1 cellular context compared by ENCODE assay signal in the genomic region with DNA sequence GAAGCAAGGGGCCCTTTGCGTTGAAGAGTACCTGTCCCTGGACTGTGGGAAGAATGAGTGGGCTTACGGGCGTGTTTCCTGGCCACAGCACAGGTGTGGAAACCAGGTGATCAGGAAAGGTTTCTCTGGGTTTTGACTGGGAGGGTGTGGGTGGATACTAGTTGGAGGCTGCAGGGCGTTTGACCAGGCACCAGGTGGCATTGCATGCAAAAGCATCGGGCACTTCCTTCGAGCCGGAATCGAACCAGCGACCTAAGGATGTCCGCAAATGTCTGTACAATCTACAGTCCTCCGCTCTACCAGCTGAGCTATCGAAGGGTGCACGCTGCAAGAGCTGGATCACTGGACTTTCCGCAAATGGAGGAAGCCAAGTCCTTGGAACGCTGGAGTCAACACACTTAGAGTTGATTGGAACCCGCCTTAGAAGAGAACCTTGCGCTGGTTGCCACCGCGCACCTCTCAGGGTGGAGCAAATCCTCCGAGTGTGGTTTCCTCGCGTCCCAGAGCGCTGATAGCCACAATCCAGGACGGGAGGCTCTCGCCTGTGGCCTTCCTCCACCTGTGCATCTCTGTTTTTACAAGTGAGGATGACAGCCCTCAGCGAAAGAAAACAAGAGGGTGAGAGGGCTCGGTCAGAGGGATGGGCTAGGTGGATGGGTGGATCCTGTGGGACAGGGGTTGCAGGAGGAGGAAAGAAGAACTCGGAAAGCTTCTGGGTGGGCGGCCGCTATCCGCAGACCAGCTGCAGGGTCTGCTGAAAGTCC.
TF ChIP-seq lines count a peak whose summit lies in the region.

No MANE protein-coding gene starts in this region.

TF ChIP-seq in K562, 482 proteins besides CTCF, POLR2A, EP300 and RAD21 (continues in another document):
- TF ChIP-seq HDAC3 (IDR thresholded peaks at IDR 0.05; ENCODE audit: borderline replicate concordance, partially characterized antibody) (peak; percentile 78), MCM5 (IDR thresholded peaks at IDR 0.05; ENCODE audit: low read depth) (no peak), MYC (IDR thresholded peaks at IDR 0.05; ENCODE audit: low read depth, low read length) (peak; percentile 53; the same call in 1 of the 2 replicates), MYC (CRISPR knock-in tag; IDR thresholded peaks at IDR 0.05; ENCODE audit: borderline replicate concordance, low read depth) (no peak), XRCC5 (IDR thresholded peaks at IDR 0.05; ENCODE audit: low read depth, low read length) (0 out of 2 replicates have a peak, but pooled peaks have one; percentile 51), CHD1 (IDR thresholded peaks at IDR 0.05; ENCODE audit: low read length) (no peak), GABPB2 (CRISPR knock-in tag; conservative IDR thresholded peaks at IDR 0.05) (no peak), RNF2 (IDR thresholded peaks at IDR 0.05) (peak; percentile 30; the same call in 1 of the 2 replicates), NRF1 (conservative IDR thresholded peaks at IDR 0.05 in 1 of 2, IDR thresholded peaks at IDR 0.05 in 1 of 2) (peak; percentile 82 to 84), HNRNPK (IDR thresholded peaks at IDR 0.05; ENCODE audit: low read depth, low read length, poor library complexity, severe bottlenecking) (no peak), RCOR1 (IDR thresholded peaks at IDR 0.05; ENCODE audit: borderline replicate concordance in 1 of 2, low read depth in 2 of 2, low read length in 2 of 2) (peak in 1 of 2 experiments; percentile 81; a peak in 2 of 4 replicates), SNRNP70 (optimal IDR thresholded peaks at IDR 0.05; ENCODE audit: low read depth, low read length) (no peak), ZNF24 (IDR thresholded peaks at IDR 0.05) (peak; percentile 81), HNRNPLL (IDR thresholded peaks at IDR 0.05; ENCODE audit: low read depth, low read length, poor library complexity, severe bottlenecking) (peak; percentile 99), PHB2 (IDR thresholded peaks at IDR 0.05; ENCODE audit: low read depth) (no peak), ATF1 (CRISPR knock-in tag; IDR thresholded peaks at IDR 0.05) (no peak), ATF1 (tag; IDR thresholded peaks at IDR 0.05) (peak; percentile 22; the same call in 1 of the 2 replicates), KDM2B (CRISPR knock-in tag; IDR thresholded peaks at IDR 0.05) (no peak), ETV1 (tag; conservative IDR thresholded peaks at IDR 0.05; ENCODE audit: low read depth) (0 out of 2 replicates have a peak, but pooled peaks have one; percentile 32), ZNF444 (CRISPR knock-in tag; IDR thresholded peaks at IDR 0.05) (no peak), NFIC (IDR thresholded peaks at IDR 0.05) (peak; percentile 58), MTA1 (IDR thresholded peaks at IDR 0.05; ENCODE audit: borderline replicate concordance) (peak; percentile 20; the same call in 1 of the 2 replicates), SPI1 (IDR thresholded peaks at IDR 0.05; ENCODE audit: borderline replicate concordance, low read depth, low read length) (peak; percentile 18; the same call in 1 of the 2 replicates), CREM (IDR thresholded peaks at IDR 0.05; ENCODE audit: low read depth) (peak; percentile 22; the same call in 1 of the 2 replicates), RBM17 (IDR thresholded peaks at IDR 0.05; ENCODE audit: borderline replicate concordance, low read depth, low read length) (no peak), GABPB1 (CRISPR knock-in tag; IDR thresholded peaks at IDR 0.05) (0 out of 2 replicates have a peak, but pooled peaks have one; percentile 18), CSDE1 (IDR thresholded peaks at IDR 0.05) (no peak), BRF1 (IDR thresholded peaks at IDR 0.05; ENCODE audit: borderline replicate concordance, extremely low read depth, insufficient read length) (peak; percentile 26), SIX5 (IDR thresholded peaks at IDR 0.05; ENCODE audit: borderline replicate concordance in 1 of 2, insufficient read depth in 1 of 2, low read depth in 1 of 2, low read length in 2 of 2) (no peak), KHSRP (IDR thresholded peaks at IDR 0.05) (no peak)
- TF ChIP-seq, protein P1, sequence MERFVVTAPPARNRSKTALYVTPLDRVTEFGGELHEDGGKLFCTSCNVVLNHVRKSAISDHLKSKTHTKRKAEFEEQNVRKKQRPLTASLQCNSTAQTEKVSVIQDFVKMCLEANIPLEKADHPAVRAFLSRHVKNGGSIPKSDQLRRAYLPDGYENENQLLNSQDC (CRISPR knock-in tag; IDR thresholded peaks at IDR 0.05): no peak
- TF ChIP-seq, protein P2, sequence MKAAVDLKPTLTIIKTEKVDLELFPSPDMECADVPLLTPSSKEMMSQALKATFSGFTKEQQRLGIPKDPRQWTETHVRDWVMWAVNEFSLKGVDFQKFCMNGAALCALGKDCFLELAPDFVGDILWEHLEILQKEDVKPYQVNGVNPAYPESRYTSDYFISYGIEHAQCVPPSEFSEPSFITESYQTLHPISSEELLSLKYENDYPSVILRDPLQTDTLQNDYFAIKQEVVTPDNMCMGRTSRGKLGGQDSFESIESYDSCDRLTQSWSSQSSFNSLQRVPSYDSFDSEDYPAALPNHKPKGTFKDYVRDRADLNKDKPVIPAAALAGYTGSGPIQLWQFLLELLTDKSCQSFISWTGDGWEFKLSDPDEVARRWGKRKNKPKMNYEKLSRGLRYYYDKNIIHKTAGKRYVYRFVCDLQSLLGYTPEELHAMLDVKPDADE (conservative IDR thresholded peaks at IDR 0.05; ENCODE audit: control insufficient read depth, low read depth, low read length): peak; percentile 86
- TF ChIP-seq, protein P3, sequence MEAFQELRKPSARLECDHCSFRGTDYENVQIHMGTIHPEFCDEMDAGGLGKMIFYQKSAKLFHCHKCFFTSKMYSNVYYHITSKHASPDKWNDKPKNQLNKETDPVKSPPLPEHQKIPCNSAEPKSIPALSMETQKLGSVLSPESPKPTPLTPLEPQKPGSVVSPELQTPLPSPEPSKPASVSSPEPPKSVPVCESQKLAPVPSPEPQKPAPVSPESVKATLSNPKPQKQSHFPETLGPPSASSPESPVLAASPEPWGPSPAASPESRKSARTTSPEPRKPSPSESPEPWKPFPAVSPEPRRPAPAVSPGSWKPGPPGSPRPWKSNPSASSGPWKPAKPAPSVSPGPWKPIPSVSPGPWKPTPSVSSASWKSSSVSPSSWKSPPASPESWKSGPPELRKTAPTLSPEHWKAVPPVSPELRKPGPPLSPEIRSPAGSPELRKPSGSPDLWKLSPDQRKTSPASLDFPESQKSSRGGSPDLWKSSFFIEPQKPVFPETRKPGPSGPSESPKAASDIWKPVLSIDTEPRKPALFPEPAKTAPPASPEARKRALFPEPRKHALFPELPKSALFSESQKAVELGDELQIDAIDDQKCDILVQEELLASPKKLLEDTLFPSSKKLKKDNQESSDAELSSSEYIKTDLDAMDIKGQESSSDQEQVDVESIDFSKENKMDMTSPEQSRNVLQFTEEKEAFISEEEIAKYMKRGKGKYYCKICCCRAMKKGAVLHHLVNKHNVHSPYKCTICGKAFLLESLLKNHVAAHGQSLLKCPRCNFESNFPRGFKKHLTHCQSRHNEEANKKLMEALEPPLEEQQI (IDR thresholded peaks at IDR 0.05): no peak
- TF ChIP-seq, protein P4, sequence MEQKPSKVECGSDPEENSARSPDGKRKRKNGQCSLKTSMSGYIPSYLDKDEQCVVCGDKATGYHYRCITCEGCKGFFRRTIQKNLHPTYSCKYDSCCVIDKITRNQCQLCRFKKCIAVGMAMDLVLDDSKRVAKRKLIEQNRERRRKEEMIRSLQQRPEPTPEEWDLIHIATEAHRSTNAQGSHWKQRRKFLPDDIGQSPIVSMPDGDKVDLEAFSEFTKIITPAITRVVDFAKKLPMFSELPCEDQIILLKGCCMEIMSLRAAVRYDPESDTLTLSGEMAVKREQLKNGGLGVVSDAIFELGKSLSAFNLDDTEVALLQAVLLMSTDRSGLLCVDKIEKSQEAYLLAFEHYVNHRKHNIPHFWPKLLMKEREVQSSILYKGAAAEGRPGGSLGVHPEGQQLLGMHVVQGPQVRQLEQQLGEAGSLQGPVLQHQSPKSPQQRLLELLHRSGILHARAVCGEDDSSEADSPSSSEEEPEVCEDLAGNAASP (IDR thresholded peaks at IDR 0.05): no peak
- TF ChIP-seq, protein P5, sequence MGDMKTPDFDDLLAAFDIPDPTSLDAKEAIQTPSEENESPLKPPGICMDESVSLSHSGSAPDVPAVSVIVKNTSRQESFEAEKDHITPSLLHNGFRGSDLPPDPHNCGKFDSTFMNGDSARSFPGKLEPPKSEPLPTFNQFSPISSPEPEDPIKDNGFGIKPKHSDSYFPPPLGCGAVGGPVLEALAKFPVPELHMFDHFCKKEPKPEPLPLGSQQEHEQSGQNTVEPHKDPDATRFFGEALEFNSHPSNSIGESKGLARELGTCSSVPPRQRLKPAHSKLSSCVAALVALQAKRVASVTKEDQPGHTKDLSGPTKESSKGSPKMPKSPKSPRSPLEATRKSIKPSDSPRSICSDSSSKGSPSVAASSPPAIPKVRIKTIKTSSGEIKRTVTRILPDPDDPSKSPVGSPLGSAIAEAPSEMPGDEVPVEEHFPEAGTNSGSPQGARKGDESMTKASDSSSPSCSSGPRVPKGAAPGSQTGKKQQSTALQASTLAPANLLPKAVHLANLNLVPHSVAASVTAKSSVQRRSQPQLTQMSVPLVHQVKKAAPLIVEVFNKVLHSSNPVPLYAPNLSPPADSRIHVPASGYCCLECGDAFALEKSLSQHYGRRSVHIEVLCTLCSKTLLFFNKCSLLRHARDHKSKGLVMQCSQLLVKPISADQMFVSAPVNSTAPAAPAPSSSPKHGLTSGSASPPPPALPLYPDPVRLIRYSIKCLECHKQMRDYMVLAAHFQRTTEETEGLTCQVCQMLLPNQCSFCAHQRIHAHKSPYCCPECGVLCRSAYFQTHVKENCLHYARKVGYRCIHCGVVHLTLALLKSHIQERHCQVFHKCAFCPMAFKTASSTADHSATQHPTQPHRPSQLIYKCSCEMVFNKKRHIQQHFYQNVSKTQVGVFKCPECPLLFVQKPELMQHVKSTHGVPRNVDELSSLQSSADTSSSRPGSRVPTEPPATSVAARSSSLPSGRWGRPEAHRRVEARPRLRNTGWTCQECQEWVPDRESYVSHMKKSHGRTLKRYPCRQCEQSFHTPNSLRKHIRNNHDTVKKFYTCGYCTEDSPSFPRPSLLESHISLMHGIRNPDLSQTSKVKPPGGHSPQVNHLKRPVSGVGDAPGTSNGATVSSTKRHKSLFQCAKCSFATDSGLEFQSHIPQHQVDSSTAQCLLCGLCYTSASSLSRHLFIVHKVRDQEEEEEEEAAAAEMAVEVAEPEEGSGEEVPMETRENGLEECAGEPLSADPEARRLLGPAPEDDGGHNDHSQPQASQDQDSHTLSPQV (IDR thresholded peaks at IDR 0.05): peak; percentile 49; the same call in 1 of the 2 replicates
- TF ChIP-seq, protein P6, sequence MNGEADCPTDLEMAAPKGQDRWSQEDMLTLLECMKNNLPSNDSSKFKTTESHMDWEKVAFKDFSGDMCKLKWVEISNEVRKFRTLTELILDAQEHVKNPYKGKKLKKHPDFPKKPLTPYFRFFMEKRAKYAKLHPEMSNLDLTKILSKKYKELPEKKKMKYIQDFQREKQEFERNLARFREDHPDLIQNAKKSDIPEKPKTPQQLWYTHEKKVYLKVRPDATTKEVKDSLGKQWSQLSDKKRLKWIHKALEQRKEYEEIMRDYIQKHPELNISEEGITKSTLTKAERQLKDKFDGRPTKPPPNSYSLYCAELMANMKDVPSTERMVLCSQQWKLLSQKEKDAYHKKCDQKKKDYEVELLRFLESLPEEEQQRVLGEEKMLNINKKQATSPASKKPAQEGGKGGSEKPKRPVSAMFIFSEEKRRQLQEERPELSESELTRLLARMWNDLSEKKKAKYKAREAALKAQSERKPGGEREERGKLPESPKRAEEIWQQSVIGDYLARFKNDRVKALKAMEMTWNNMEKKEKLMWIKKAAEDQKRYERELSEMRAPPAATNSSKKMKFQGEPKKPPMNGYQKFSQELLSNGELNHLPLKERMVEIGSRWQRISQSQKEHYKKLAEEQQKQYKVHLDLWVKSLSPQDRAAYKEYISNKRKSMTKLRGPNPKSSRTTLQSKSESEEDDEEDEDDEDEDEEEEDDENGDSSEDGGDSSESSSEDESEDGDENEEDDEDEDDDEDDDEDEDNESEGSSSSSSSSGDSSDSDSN (IDR thresholded peaks at IDR 0.05; ENCODE audit: borderline replicate concordance in 1 of 2, low read depth in 2 of 2, low read length in 2 of 2): 0 out of 4 replicates have a peak, but pooled peaks of 1 of the 2 experiments have one; percentile 36
- TF ChIP-seq, protein P7, sequence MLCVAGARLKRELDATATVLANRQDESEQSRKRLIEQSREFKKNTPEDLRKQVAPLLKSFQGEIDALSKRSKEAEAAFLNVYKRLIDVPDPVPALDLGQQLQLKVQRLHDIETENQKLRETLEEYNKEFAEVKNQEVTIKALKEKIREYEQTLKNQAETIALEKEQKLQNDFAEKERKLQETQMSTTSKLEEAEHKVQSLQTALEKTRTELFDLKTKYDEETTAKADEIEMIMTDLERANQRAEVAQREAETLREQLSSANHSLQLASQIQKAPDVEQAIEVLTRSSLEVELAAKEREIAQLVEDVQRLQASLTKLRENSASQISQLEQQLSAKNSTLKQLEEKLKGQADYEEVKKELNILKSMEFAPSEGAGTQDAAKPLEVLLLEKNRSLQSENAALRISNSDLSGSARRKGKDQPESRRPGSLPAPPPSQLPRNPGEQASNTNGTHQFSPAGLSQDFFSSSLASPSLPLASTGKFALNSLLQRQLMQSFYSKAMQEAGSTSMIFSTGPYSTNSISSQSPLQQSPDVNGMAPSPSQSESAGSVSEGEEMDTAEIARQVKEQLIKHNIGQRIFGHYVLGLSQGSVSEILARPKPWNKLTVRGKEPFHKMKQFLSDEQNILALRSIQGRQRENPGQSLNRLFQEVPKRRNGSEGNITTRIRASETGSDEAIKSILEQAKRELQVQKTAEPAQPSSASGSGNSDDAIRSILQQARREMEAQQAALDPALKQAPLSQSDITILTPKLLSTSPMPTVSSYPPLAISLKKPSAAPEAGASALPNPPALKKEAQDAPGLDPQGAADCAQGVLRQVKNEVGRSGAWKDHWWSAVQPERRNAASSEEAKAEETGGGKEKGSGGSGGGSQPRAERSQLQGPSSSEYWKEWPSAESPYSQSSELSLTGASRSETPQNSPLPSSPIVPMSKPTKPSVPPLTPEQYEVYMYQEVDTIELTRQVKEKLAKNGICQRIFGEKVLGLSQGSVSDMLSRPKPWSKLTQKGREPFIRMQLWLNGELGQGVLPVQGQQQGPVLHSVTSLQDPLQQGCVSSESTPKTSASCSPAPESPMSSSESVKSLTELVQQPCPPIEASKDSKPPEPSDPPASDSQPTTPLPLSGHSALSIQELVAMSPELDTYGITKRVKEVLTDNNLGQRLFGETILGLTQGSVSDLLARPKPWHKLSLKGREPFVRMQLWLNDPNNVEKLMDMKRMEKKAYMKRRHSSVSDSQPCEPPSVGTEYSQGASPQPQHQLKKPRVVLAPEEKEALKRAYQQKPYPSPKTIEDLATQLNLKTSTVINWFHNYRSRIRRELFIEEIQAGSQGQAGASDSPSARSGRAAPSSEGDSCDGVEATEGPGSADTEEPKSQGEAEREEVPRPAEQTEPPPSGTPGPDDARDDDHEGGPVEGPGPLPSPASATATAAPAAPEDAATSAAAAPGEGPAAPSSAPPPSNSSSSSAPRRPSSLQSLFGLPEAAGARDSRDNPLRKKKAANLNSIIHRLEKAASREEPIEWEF (CRISPR knock-in tag; IDR thresholded peaks at IDR 0.05): no peak
